Comparison of ENCODE assay signal across 28 cellular contexts in the genomic region with DNA sequence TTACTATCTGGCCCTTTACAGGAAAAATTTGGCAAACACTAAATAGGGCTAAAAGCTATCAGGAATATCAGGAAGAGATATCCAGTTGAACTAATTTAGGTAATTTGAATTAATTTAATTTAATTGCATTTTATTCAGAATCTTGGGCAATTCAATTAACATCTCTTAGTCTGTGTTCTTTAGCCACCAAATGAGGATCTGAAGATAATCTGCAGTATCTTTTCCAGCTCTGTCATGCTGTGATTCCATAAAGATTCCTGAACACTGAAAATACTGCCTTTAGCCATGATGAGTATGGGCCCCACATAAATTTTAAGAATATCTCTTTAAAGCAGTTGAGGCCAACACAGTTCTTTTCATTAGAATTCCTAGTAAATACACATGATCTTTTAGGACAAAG.
"Had no signal": no experiment of that assay in that cellular context is flagged by ENCODE, and none has a peak within 500 bp of the region (broad histone marks: within the 10 kb centered on the region; RNA-seq: fewer than 3 reads in every experiment).

No MANE protein-coding gene starts in this region.

- H3K36me3 Mint-ChIP-seq: stimulated activated effector memory CD8-positive, alpha-beta T cell treated with anti-CD3 and anti-CD28 coated beads, Interleukin-12 subunit alpha, Interleukin-12 subunit beta, amount 100 ng/mL, for 72 hours; stimulated activated memory B cell treated with anti-CD40 and anti-IgM and Interleukin-4, amounts not matched to agents 10 μg/mL and 1 μg/mL and 100 μg/mL, for 72 hours; stimulated activated naive B cell treated with anti-CD40 and anti-IgM and Interleukin-4, amounts not matched to agents 10 μg/mL and 1 μg/mL and 100 μg/mL, for 72 hours; type B pancreatic cell had no signal

- H3K4me1 Mint-ChIP-seq: stimulated activated effector memory CD8-positive, alpha-beta T cell treated with anti-CD3 and anti-CD28 coated beads, Interleukin-12 subunit alpha, Interleukin-12 subunit beta, amount 100 ng/mL, for 72 hours; stimulated activated memory B cell treated with anti-CD40 and anti-IgM and Interleukin-4, amounts not matched to agents 10 μg/mL and 1 μg/mL and 100 μg/mL, for 72 hours; stimulated activated naive B cell treated with anti-CD40 and anti-IgM and Interleukin-4, amounts not matched to agents 10 μg/mL and 1 μg/mL and 100 μg/mL, for 72 hours; stimulated activated naive CD8-positive, alpha-beta T cell treated with anti-CD3 and anti-CD28 coated beads, Interleukin-15, amount 100 ng/mL, for 72 hours had no signal

- H3K27ac ChIP-seq: stomach, suprapubic skin, testis, thoracic aorta, thyroid gland, tibial artery, tibial nerve, transverse colon, upper lobe of left lung, upper lobe of right lung, uterus, vagina had no signal

- H3K27ac Mint-ChIP-seq: stimulated activated effector memory CD8-positive, alpha-beta T cell treated with anti-CD3 and anti-CD28 coated beads, Interleukin-12 subunit alpha, Interleukin-12 subunit beta, amount 100 ng/mL, for 72 hours; stimulated activated memory B cell treated with anti-CD40 and anti-IgM and Interleukin-4, amounts not matched to agents 10 μg/mL and 1 μg/mL and 100 μg/mL, for 72 hours; stimulated activated naive B cell treated with anti-CD40 and anti-IgM and Interleukin-4, amounts not matched to agents 10 μg/mL and 1 μg/mL and 100 μg/mL, for 72 hours; stimulated activated naive CD8-positive, alpha-beta T cell treated with anti-CD3 and anti-CD28 coated beads, Interleukin-15, amount 100 ng/mL, for 72 hours; stimulated activated naive CD8-positive, alpha-beta T cell treated with anti-CD3 and anti-CD28 coated beads, Interleukin-15, Interleukin-2, amounts not matched to agents 100 ng/mL and 50 ng/mL, for 24 hours; type B pancreatic cell had no signal

- DNase-seq: stimulated activated CD4-positive, alpha-beta T cell treated with anti-CD3 and anti-CD28 coated beads, Interleukin-2, amount 100 ng/mL, for 48 hours; stimulated activated CD4-positive, alpha-beta T cell treated with anti-CD3 and anti-CD28 coated beads, Interleukin-4, amount 100 ng/mL, for 1 hour; stimulated activated CD4-positive, alpha-beta T cell treated with anti-CD3 and anti-CD28 coated beads, Interleukin-4, amount 100 ng/mL, for 24 hours; stimulated activated CD4-positive, alpha-beta T cell treated with anti-CD3 and anti-CD28 coated beads, Interleukin-4, amount 100 ng/mL, for 4 hours; stimulated activated CD8-positive, alpha-beta memory T cell treated with anti-CD3 and anti-CD28 coated beads, Interleukin-4, amount 100 ng/mL, for 48 hours; stimulated activated naive B cell treated with anti-CD40 and anti-IgM and Interleukin-4, amounts not matched to agents 10 μg/mL and 1 μg/mL and 100 μg/mL, for 72 hours; stimulated activated naive CD4-positive, alpha-beta T cell; stimulated activated naive CD4-positive, alpha-beta T cell treated with Interleukin-2 at 50 U/mL for 16 hours; stimulated activated naive CD8-positive, alpha-beta T cell treated with anti-CD3 and anti-CD28 coated beads, Interleukin-15, amount 100 ng/mL, for 72 hours; stimulated activated naive CD8-positive, alpha-beta T cell treated with anti-CD3 and anti-CD28 coated beads, Interleukin-15, Interleukin-2, amounts not matched to agents 100 U/mL and 50 U/mL, for 24 hours; stomach; substantia nigra; testis; thyroid gland; tibial artery; transverse colon; trophoblast cell; upper lobe of left lung; upper lobe of right lung; uterus had no signal

- H3K27me3 Mint-ChIP-seq: stimulated activated memory B cell treated with anti-CD40 and anti-IgM and Interleukin-4, amounts not matched to agents 10 μg/mL and 1 μg/mL and 100 μg/mL, for 72 hours; stimulated activated naive B cell treated with anti-CD40 and anti-IgM and Interleukin-4, amounts not matched to agents 10 μg/mL and 1 μg/mL and 100 μg/mL, for 72 hours; stimulated activated naive CD8-positive, alpha-beta T cell treated with anti-CD3 and anti-CD28 coated beads, Interleukin-15, amount 100 ng/mL, for 72 hours; stimulated activated naive CD8-positive, alpha-beta T cell treated with anti-CD3 and anti-CD28 coated beads, Interleukin-15, Interleukin-2, amounts not matched to agents 100 ng/mL and 50 ng/mL, for 24 hours had no signal

- ATAC-seq: stimulated activated effector memory CD8-positive, alpha-beta T cell treated with anti-CD3 and anti-CD28 coated beads, Interleukin-12 subunit alpha, Interleukin-12 subunit beta, amount 100 ng/mL, for 72 hours; stimulated activated memory B cell treated with anti-CD40 and anti-IgM and Interleukin-4, amounts not matched to agents 10 μg/mL and 1 μg/mL and 100 μg/mL, for 72 hours; stimulated activated naive B cell treated with anti-CD40 and anti-IgM and Interleukin-4, amounts not matched to agents 10 μg/mL and 1 μg/mL and 100 μg/mL, for 72 hours; stimulated activated naive CD8-positive, alpha-beta T cell treated with anti-CD3 and anti-CD28 coated beads, Interleukin-15, amount 100 ng/mL, for 72 hours; stimulated activated naive CD8-positive, alpha-beta T cell treated with anti-CD3 and anti-CD28 coated beads, Interleukin-15, Interleukin-2, amounts not matched to agents 100 U/mL and 50 U/mL, for 24 hours; upper lobe of right lung had no signal

- H3K9me3 ChIP-seq: stomach, suprapubic skin, testis, thoracic aorta, thyroid gland, tibial artery, tibial nerve, transverse colon, upper lobe of left lung, upper lobe of right lung, uterus, vagina had no signal

- H3K4me3 ChIP-seq: stomach, suprapubic skin, testis, thoracic aorta, thyroid gland, tibial artery, tibial nerve, transverse colon, upper lobe of left lung, upper lobe of right lung, uterus, vagina had no signal

- H3K36me3 ChIP-seq: stomach, suprapubic skin, thoracic aorta, thyroid gland, tibial artery, tibial nerve, transverse colon, upper lobe of left lung, upper lobe of right lung, uterus, vagina had no signal

- H3K4me3 Mint-ChIP-seq: stimulated activated effector memory CD8-positive, alpha-beta T cell treated with anti-CD3 and anti-CD28 coated beads, Interleukin-12 subunit alpha, Interleukin-12 subunit beta, amount 100 ng/mL, for 72 hours; stimulated activated memory B cell treated with anti-CD40 and anti-IgM and Interleukin-4, amounts not matched to agents 10 μg/mL and 1 μg/mL and 100 μg/mL, for 72 hours; stimulated activated naive B cell treated with anti-CD40 and anti-IgM and Interleukin-4, amounts not matched to agents 10 μg/mL and 1 μg/mL and 100 μg/mL, for 72 hours; stimulated activated naive CD8-positive, alpha-beta T cell treated with anti-CD3 and anti-CD28 coated beads, Interleukin-15, amount 100 ng/mL, for 72 hours; stimulated activated naive CD8-positive, alpha-beta T cell treated with anti-CD3 and anti-CD28 coated beads, Interleukin-15, Interleukin-2, amounts not matched to agents 100 ng/mL and 50 ng/mL, for 24 hours; type B pancreatic cell had no signal

- H3K9me3 Mint-ChIP-seq: stimulated activated naive B cell treated with anti-CD40 and anti-IgM and Interleukin-4, amounts not matched to agents 10 μg/mL and 1 μg/mL and 100 μg/mL, for 72 hours; type B pancreatic cell had no signal

- H3K27me3 ChIP-seq: stomach, suprapubic skin, testis, thyroid gland, tibial artery, tibial nerve, transverse colon, upper lobe of left lung, upper lobe of right lung, uterus, vagina had no signal

- H3K4me1 ChIP-seq: stomach, suprapubic skin, testis, thyroid gland, tibial nerve, transverse colon, upper lobe of left lung, upper lobe of right lung, uterus, vagina had no signal
